ENCODE assay signal across 10 cellular contexts in genomic region chr7:84336303-84336702, GRCh38.
DNase-seq lines count a peak whose midpoint lies in the region; ATAC-seq and FAIRE-seq lines count a peak whose summit lies in the region.
"Had no signal": no experiment of that assay in that cellular context is flagged by ENCODE, and none has a peak within 500 bp of the region (broad histone marks: within the 10 kb centered on the region; RNA-seq: fewer than 3 reads in every experiment).

No MANE protein-coding gene starts in this region.

- H3K14ac ChIP-seq in neuronal stem cell (ENCODE audit: low read length), result no peak overlapping the region

- no peak for FAIRE-seq in RCC 7860 (lab: Jason Lieb, UNC)

- H4K91ac ChIP-seq in neuronal stem cell (ENCODE audit: low read depth, low read length, poor library complexity), result no peak overlapping the region

- no peak overlapping the region for H3K23ac ChIP-seq in neuronal stem cell (ENCODE audit: low read depth, low read length, poor library complexity)

- H2BK5ac ChIP-seq in neuronal stem cell (ENCODE audit: low read length), result no peak overlapping the region

- ATAC-seq in GM19328 (IDR thresholded peaks at IDR 0.05; ENCODE audit: unreplicated experiment) (peak; percentile 93), HG03139 (IDR thresholded peaks at IDR 0.05; ENCODE audit: unreplicated experiment) (peak; percentile 60)
- ATAC-seq: heart left ventricle had no signal

- H2AFZ ChIP-seq in neuronal stem cell (ENCODE audit: low read length), result peak overlapping the region; percentile 78

- H3K4me1 ChIP-seq in neuronal stem cell (ENCODE audit: control insufficient read depth in 2 of 2, insufficient read depth in 1 of 2, low read depth in 1 of 2, low read length in 2 of 2), result peaks cover 2 to 12% of the 10 kb centered on the region in 2 donors
- no peaks in the 10 kb centered on the region for H3K4me1 ChIP-seq in effector memory CD4-positive, alpha-beta T cell (ENCODE audit: control insufficient read depth, insufficient read depth, low read length, poor library complexity, severe bottlenecking)
- H3K4me1 ChIP-seq: heart left ventricle had no signal

- no peak overlapping the region for H2BK120ac ChIP-seq in neuronal stem cell (ENCODE audit: low read depth, low read length)

- peak; percentile 68 for DNase-seq in SIG-M5 (lab: John Stamatoyannopoulos, UW)
- DNase-seq in neuronal stem cell (ENCODE audit: low spot score), result no peak
- DNase-seq in effector memory CD4-positive, alpha-beta T cell, result no peak
- no peak for DNase-seq in RCC 7860 (ENCODE audit: low spot score)
- no peak for DNase-seq in pons (ENCODE audit: low spot score)
- DNase-seq in Ammon's horn (ENCODE audit: low spot score), result no peak
- DNase-seq: heart left ventricle had no signal

- no peaks in the 10 kb centered on the region for H3K27me3 ChIP-seq in neuronal stem cell (ENCODE audit: control insufficient read depth in 3 of 3, insufficient read depth in 3 of 3, low read depth in 1 of 3, low read length in 3 of 3)
- no peaks in the 10 kb centered on the region for H3K27me3 ChIP-seq in effector memory CD4-positive, alpha-beta T cell (replicated peaks; ENCODE audit: control insufficient read depth, insufficient read depth, low read length, poor library complexity, severe bottlenecking)
- H3K27me3 ChIP-seq: heart left ventricle had no signal

- no peak overlapping the region for H2BK12ac ChIP-seq in neuronal stem cell (ENCODE audit: low read length)

- no peak overlapping the region for H2BK15ac ChIP-seq in neuronal stem cell (ENCODE audit: low read length)

- H3K27ac ChIP-seq in neuronal stem cell (replicated peaks; ENCODE audit: low read length), result no peak overlapping the region
- no peak overlapping the region for H3K27ac ChIP-seq in effector memory CD4-positive, alpha-beta T cell (ENCODE audit: insufficient read depth, low read length, poor library complexity, severe bottlenecking)
- H3K27ac ChIP-seq: heart left ventricle, SK-N-MC had no signal

- H3K4me3 ChIP-seq in neuronal stem cell (ENCODE audit: low read length in 2 of 2), result no peak overlapping the region
- no peak overlapping the region for H3K4me3 ChIP-seq in effector memory CD4-positive, alpha-beta T cell (ENCODE audit: insufficient read depth, low read depth, low read length, poor library complexity, severe bottlenecking)
- H3K4me3 ChIP-seq: heart left ventricle, SK-N-MC had no signal

- no peaks in the 10 kb centered on the region for H3K79me1 ChIP-seq in neuronal stem cell (ENCODE audit: low read depth, low read length)

- no peak overlapping the region for H2AK5ac ChIP-seq in neuronal stem cell (ENCODE audit: low read depth, low read length)

- H4K8ac ChIP-seq in neuronal stem cell (ENCODE audit: low read depth, low read length), result no peak overlapping the region

- H3K4me2 ChIP-seq in neuronal stem cell (ENCODE audit: insufficient read depth, low read length, poor library complexity, severe bottlenecking), result no peak overlapping the region

- H3K4ac ChIP-seq in neuronal stem cell (ENCODE audit: low read length), result no peak overlapping the region

- no peaks in the 10 kb centered on the region for H3K9me3 ChIP-seq in neuronal stem cell (replicated peaks in 1 of 2; ENCODE audit: control insufficient read depth in 2 of 2, insufficient read depth in 1 of 2, low read depth in 1 of 2, low read length in 2 of 2)
- H3K9me3 ChIP-seq in effector memory CD4-positive, alpha-beta T cell (ENCODE audit: control insufficient read depth, low read length), result no peaks in the 10 kb centered on the region
- H3K9me3 ChIP-seq: heart left ventricle had no signal

- no CpG with 5 or more reads among the region's 2 CpGs for WGBS in neuronal stem cell (ENCODE audit: extremely low coverage in 2 of 2, insufficient read length in 2 of 2, insufficient replicate concordance in 1 of 2), 2 donors

- H3K18ac ChIP-seq in neuronal stem cell (ENCODE audit: low read length), result no peak overlapping the region

- no peaks in the 10 kb centered on the region for H3K36me3 ChIP-seq in neuronal stem cell (replicated peaks in 1 of 2; ENCODE audit: control insufficient read depth in 2 of 2, insufficient read depth in 2 of 2, low read length in 2 of 2)
- no peaks in the 10 kb centered on the region for H3K36me3 ChIP-seq in effector memory CD4-positive, alpha-beta T cell (ENCODE audit: control insufficient read depth, insufficient read depth, low read length)
- H3K36me3 ChIP-seq: heart left ventricle had no signal

- H3K9ac ChIP-seq in neuronal stem cell (ENCODE audit: low read depth, low read length, poor library complexity), result no peak overlapping the region
